In genomic region chr13:50366488-50367174, GRCh38 we compare ENCODE assay signal across 7 cellular contexts.
DNase-seq lines count a peak whose midpoint lies in the region; ATAC-seq and TF ChIP-seq lines count a peak whose summit lies in the region.

No MANE protein-coding gene starts in this region.

- H2AFZ ChIP-seq in Karpas-422 (ENCODE audit: low read length), result no peak overlapping the region

- POLR2A ChIA-PET in HEK293T (lab: Yijun Ruan, JAX), result no interaction called here

- DNase-seq in Karpas-422 (no peak), HEK293T (ENCODE audit: extremely low spot score) (no peak), mesenteric fat pad (ENCODE audit: low spot score) (no peak), SKM-1 (lab: John Stamatoyannopoulos, UW; ENCODE audit: unreplicated experiment) (no peak)

- ATAC-seq in GM18517 (IDR thresholded peaks at IDR 0.05; ENCODE audit: unreplicated experiment), result peak; percentile 59
- peak; percentile 62 for ATAC-seq in GM21515 (IDR thresholded peaks at IDR 0.05; ENCODE audit: unreplicated experiment)

- no peaks in the 10 kb centered on the region for H3K9me3 Mint-ChIP-seq in activated naive CD4-positive, alpha-beta T cell treated with anti-CD3 and anti-CD28 coated beads, Interleukin-2, amount 50 U/mL, for 24 hours

- no peak overlapping the region; the same call in 1 of the 2 replicates for H3K9ac ChIP-seq in Karpas-422 (ENCODE audit: low read length)

- H3K27me3 Mint-ChIP-seq in activated naive CD4-positive, alpha-beta T cell treated with anti-CD3 and anti-CD28 coated beads, Interleukin-2, amount 50 U/mL, for 24 hours, result peaks cover 4% of the 10 kb centered on the region

- no peaks in the 10 kb centered on the region for H3K36me3 Mint-ChIP-seq in activated naive CD4-positive, alpha-beta T cell treated with anti-CD3 and anti-CD28 coated beads, Interleukin-2, amount 50 U/mL, for 24 hours

- H3K4me1 Mint-ChIP-seq in activated naive CD4-positive, alpha-beta T cell treated with anti-CD3 and anti-CD28 coated beads, Interleukin-2, amount 50 U/mL, for 24 hours, result peaks cover 35% of the 10 kb centered on the region

- peak overlapping the region; percentile 93 for H3K27ac Mint-ChIP-seq in activated naive CD4-positive, alpha-beta T cell treated with anti-CD3 and anti-CD28 coated beads, Interleukin-2, amount 50 U/mL, for 24 hours

- H3K36me3 ChIP-seq in Karpas-422 (ENCODE audit: insufficient read depth, low read length), result no peaks in the 10 kb centered on the region

- H3K27ac ChIP-seq in Karpas-422 (ENCODE audit: low read length), result no peak overlapping the region

- peak overlapping the region; percentile 51 for H3K4me2 ChIP-seq in Karpas-422 (ENCODE audit: low read depth, low read length, poor library complexity, severe bottlenecking)

- H3K9me3 ChIP-seq in Karpas-422 (ENCODE audit: low read length), result no peaks in the 10 kb centered on the region

- H3K27me3 ChIP-seq in Karpas-422 (ENCODE audit: low read length), result no peaks in the 10 kb centered on the region

- peak overlapping the region; percentile 80 for H3K4me3 Mint-ChIP-seq in activated naive CD4-positive, alpha-beta T cell treated with anti-CD3 and anti-CD28 coated beads, Interleukin-2, amount 50 U/mL, for 24 hours

- H3K4me3 ChIP-seq in Karpas-422 (ENCODE audit: low read length), result no peak overlapping the region

- no peaks in the 10 kb centered on the region for H3K79me2 ChIP-seq in Karpas-422 (ENCODE audit: low read length)

- peaks cover 48% of the 10 kb centered on the region for H3K4me1 ChIP-seq in Karpas-422 (ENCODE audit: low read length)

- CTCF ChIA-PET in HEK293T (lab: Yijun Ruan, JAX), result interaction anchor here (0.6 kb wide), 1 partner anchor 434 kb away, joined by 3 read pairs; no protein-coding TSS in a partner anchor

- H3K9me2 ChIP-seq in Karpas-422 (replicated peaks; ENCODE audit: insufficient read depth, low read length), result no peaks in the 10 kb centered on the region

- no peaks in the 10 kb centered on the region for H4K20me1 ChIP-seq in Karpas-422 (ENCODE audit: insufficient read depth, low read depth, low read length)

TF ChIP-seq in HEK293T, 16 proteins besides CTCF, POLR2A, EP300 and RAD21:
- TF ChIP-seq SP1 (IDR thresholded peaks at IDR 0.05) (no peak), FOXM1 (IDR thresholded peaks at IDR 0.05; ENCODE audit: borderline replicate concordance) (no peak), HDGF (IDR thresholded peaks at IDR 0.05; ENCODE audit: borderline replicate concordance) (no peak), BHLHE40 (IDR thresholded peaks at IDR 0.05; ENCODE audit: borderline replicate concordance) (no peak), ELF4 (IDR thresholded peaks at IDR 0.05) (no peak), LEF1 (IDR thresholded peaks at IDR 0.05; ENCODE audit: borderline replicate concordance) (no peak), NFRKB (IDR thresholded peaks at IDR 0.05) (no peak), ZNF384 (IDR thresholded peaks at IDR 0.05) (no peak), FOXA1 (IDR thresholded peaks at IDR 0.05) (no peak), FOXK2 (IDR thresholded peaks at IDR 0.05) (no peak), TARDBP (IDR thresholded peaks at IDR 0.05) (no peak), CTBP1 (IDR thresholded peaks at IDR 0.05; ENCODE audit: borderline replicate concordance) (no peak), ARNT (IDR thresholded peaks at IDR 0.05) (no peak), SUZ12 (IDR thresholded peaks at IDR 0.05) (no peak), L3MBTL2 (conservative IDR thresholded peaks at IDR 0.05) (no peak)
